In genomic region chr2:160406591-160407392, GRCh38 we compare ENCODE assay signal across 8 cellular contexts.
DNase-seq lines count a peak whose midpoint lies in the region; ATAC-seq and TF ChIP-seq lines count a peak whose summit lies in the region.

No MANE protein-coding gene starts in this region.

- peak overlapping the region; percentile 90 for H3K27ac Mint-ChIP-seq in CD4-positive, alpha-beta T cell
- peak overlapping the region; percentile 88 for H3K27ac Mint-ChIP-seq in activated naive CD8-positive, alpha-beta T cell treated with anti-CD3 and anti-CD28 coated beads, Interleukin-2, amount 10 ng/mL, durations not matched to agents 7 days and 5 days

- CTCF ChIA-PET in CD4-positive, alpha-beta T cell (lab: Charles Lee) = interaction anchor here (0.8 to 3.2 kb wide), 4 partner anchors 13 to 32 kb away, joined by 3 to 13 read pairs (median 4); no protein-coding TSS in a partner anchor

- H3K4me3 ChIP-seq in HUES48 (ENCODE audit: low read depth, low read length) = peak overlapping the region; percentile 80
- peak overlapping the region; percentile 91 for H3K4me3 ChIP-seq in SK-N-MC
- peak overlapping the region; percentile 79 to 97 (median 90) for H3K4me3 ChIP-seq in heart right ventricle
- peak overlapping the region; percentile 84 to 87 for H3K4me3 ChIP-seq in prostate gland
- peak overlapping the region; percentile 99 for H3K4me3 ChIP-seq in urinary bladder (ENCODE audit: low read depth, low read length)

- peak; percentile 57 to 87 (median 65) for DNase-seq in CD4-positive, alpha-beta T cell
- peak; percentile 34 for DNase-seq in SK-N-MC (ENCODE audit: low read depth, low spot score)
- DNase-seq in activated naive CD8-positive, alpha-beta T cell treated with anti-CD3 and anti-CD28 coated beads, Interleukin-2, amount 10 ng/mL, durations not matched to agents 7 days and 5 days = peak; percentile 75
- DNase-seq in heart right ventricle = peak; percentile 50 to 65
- peak; percentile 52 for DNase-seq in prostate gland (ENCODE audit: low spot score)

- intact Hi-C loops in CD4-positive, alpha-beta T cell (cut with DNase I, micrococcal nuclease) = loop anchor here (1.0 to 10.0 kb wide), 8 partner anchors 12 to 838 kb away; partner anchors contain the start of gene RBMS1 (in 2 of the 2)
- intact Hi-C loops in heart right ventricle (cut with DNase I) = loop anchor here in 7 of 10 donors (5.0 to 10.0 kb wide), 9 partner anchors 34 to 568 kb away; partner anchors contain the start of gene RBMS1 (in 2 of the 7)
- intact Hi-C loops in prostate gland (cut with DNase I) = loop anchor here (5.0 kb wide), 2 partner anchors 86 to 134 kb away; partner anchors contain the start of gene RBMS1

- no peaks in the 10 kb centered on the region for H3K36me3 ChIP-seq in HUES48 (ENCODE audit: control insufficient read depth, insufficient read depth, low read length)
- no peaks in the 10 kb centered on the region for H3K36me3 ChIP-seq in SK-N-MC (ENCODE audit: insufficient read depth, low read length)
- peaks cover 0 to 7% (median 0%) of the 10 kb centered on the region in 9 donors for H3K36me3 ChIP-seq in heart right ventricle
- no peaks in the 10 kb centered on the region for H3K36me3 ChIP-seq in prostate gland
- no peaks in the 10 kb centered on the region for H3K36me3 ChIP-seq in urinary bladder (ENCODE audit: insufficient read depth)

- 1% methylated on average over 39 of the region's 39 CpGs for WGBS in heart right ventricle, 2 donors
- WGBS in prostate gland = 1% methylated on average over 38 of the region's 39 CpGs
- WGBS in urinary bladder = under 1% methylated on average over 39 of the region's 39 CpGs

- H3K4me1 ChIP-seq in HUES48 (ENCODE audit: control insufficient read depth, insufficient read depth, low read length) (peaks cover 55% of the 10 kb centered on the region), heart right ventricle (peaks cover 4 to 82% (median 77%) of the 10 kb centered on the region in 9 donors), prostate gland (replicated peaks) (no peaks in the 10 kb centered on the region), urinary bladder (ENCODE audit: insufficient read depth) (no peaks in the 10 kb centered on the region)

- peaks cover 86% of the 10 kb centered on the region for H3K4me1 Mint-ChIP-seq in CD4-positive, alpha-beta T cell (ENCODE audit: low read depth)
- peaks cover 74% of the 10 kb centered on the region for H3K4me1 Mint-ChIP-seq in activated naive CD8-positive, alpha-beta T cell treated with anti-CD3 and anti-CD28 coated beads, Interleukin-2, amount 10 ng/mL, durations not matched to agents 7 days and 5 days

- no peaks in the 10 kb centered on the region for H3K9me3 ChIP-seq in CD4-positive, alpha-beta T cell (ENCODE audit: control insufficient read depth, low read length)
- no peaks in the 10 kb centered on the region for H3K9me3 ChIP-seq in HUES48 (ENCODE audit: control insufficient read depth, insufficient read depth, low read length)
- no peaks in the 10 kb centered on the region for H3K9me3 ChIP-seq in SK-N-MC (ENCODE audit: low read depth, low read length)
- no peaks in the 10 kb centered on the region for H3K9me3 ChIP-seq in heart right ventricle
- no peaks in the 10 kb centered on the region for H3K9me3 ChIP-seq in prostate gland

- POLR2A ChIA-PET in CD4-positive, alpha-beta T cell (lab: Charles Lee) = interaction anchor here (0.6 to 3.6 kb wide), 23 partner anchors 10 to 92 kb away, joined by 3 to 65 read pairs (median 4); no protein-coding TSS in a partner anchor
- POLR2A ChIA-PET in activated naive CD8-positive, alpha-beta T cell treated with anti-CD3 and anti-CD28 coated beads, Interleukin-2, amount 10 ng/mL, durations not matched to agents 7 days and 5 days (lab: Charles Lee) = interaction anchor here (0.7 to 3.0 kb wide), 12 partner anchors 8 to 86 kb away, joined by 3 to 23 read pairs (median 4); partner anchors contain the start of gene RBMS1

- TF ChIP-seq POLR2A in prostate gland (IDR thresholded peaks at IDR 0.05) = no peak

- no peak for TF ChIP-seq CTCF in CD4-positive, alpha-beta T cell (IDR thresholded peaks at IDR 0.05)
- peak in 1 of 9 donors; percentile 5 for TF ChIP-seq CTCF in heart right ventricle (IDR thresholded peaks at IDR 0.05)
- TF ChIP-seq CTCF in prostate gland (IDR thresholded peaks at IDR 0.05) = no peak

- H3K4me3 Mint-ChIP-seq in CD4-positive, alpha-beta T cell = peak overlapping the region; percentile 89
- peak overlapping the region; percentile 97 for H3K4me3 Mint-ChIP-seq in activated naive CD8-positive, alpha-beta T cell treated with anti-CD3 and anti-CD28 coated beads, Interleukin-2, amount 10 ng/mL, durations not matched to agents 7 days and 5 days

- H3K9me3 Mint-ChIP-seq in CD4-positive, alpha-beta T cell = no peaks in the 10 kb centered on the region
- H3K9me3 Mint-ChIP-seq in activated naive CD8-positive, alpha-beta T cell treated with anti-CD3 and anti-CD28 coated beads, Interleukin-2, amount 10 ng/mL, durations not matched to agents 7 days and 5 days = no peaks in the 10 kb centered on the region

- H3K9ac ChIP-seq in HUES48 (ENCODE audit: low read depth, low read length) (peak overlapping the region; percentile 64), SK-N-MC (ENCODE audit: insufficient read length) (peak overlapping the region; percentile 76)

- H3K27me3 ChIP-seq in CD4-positive, alpha-beta T cell (ENCODE audit: control insufficient read depth, insufficient read depth, low read length) = no peaks in the 10 kb centered on the region
- H3K27me3 ChIP-seq in HUES48 (ENCODE audit: control insufficient read depth, insufficient read depth, low read length) (peaks cover 43% of the 10 kb centered on the region), heart right ventricle (no peaks in the 10 kb centered on the region), prostate gland (replicated peaks; ENCODE audit: insufficient read depth) (no peaks in the 10 kb centered on the region)

- H3K27ac ChIP-seq in CD4-positive, alpha-beta T cell (ENCODE audit: low read depth, low read length) = peak overlapping the region; percentile 96
- H3K27ac ChIP-seq in HUES48 (ENCODE audit: low read depth, low read length) (peak overlapping the region; percentile 78), SK-N-MC (peak overlapping the region; percentile 22; the same call in 1 of the 2 replicates), heart right ventricle (peak overlapping the region; percentile 88 to 100 (median 96)), prostate gland (peak overlapping the region; percentile 83 to 85), urinary bladder (ENCODE audit: low read depth) (peak overlapping the region; percentile 97)

- peaks cover 30% of the 10 kb centered on the region for H3K36me3 Mint-ChIP-seq in CD4-positive, alpha-beta T cell (ENCODE audit: low read depth)
- H3K36me3 Mint-ChIP-seq in activated naive CD8-positive, alpha-beta T cell treated with anti-CD3 and anti-CD28 coated beads, Interleukin-2, amount 10 ng/mL, durations not matched to agents 7 days and 5 days = peaks cover 16% of the 10 kb centered on the region

- no peaks in the 10 kb centered on the region for H3K27me3 Mint-ChIP-seq in CD4-positive, alpha-beta T cell
- H3K27me3 Mint-ChIP-seq in activated naive CD8-positive, alpha-beta T cell treated with anti-CD3 and anti-CD28 coated beads, Interleukin-2, amount 10 ng/mL, durations not matched to agents 7 days and 5 days = no peaks in the 10 kb centered on the region

- ATAC-seq in CD4-positive, alpha-beta T cell (ENCODE audit: poor library complexity) = peak; percentile 84
- ATAC-seq in GM21360 (IDR thresholded peaks at IDR 0.05; ENCODE audit: unreplicated experiment) = peak; percentile 70
- ATAC-seq in activated naive CD8-positive, alpha-beta T cell treated with anti-CD3 and anti-CD28 coated beads, Interleukin-2, amount 10 ng/mL, durations not matched to agents 7 days and 5 days (ENCODE audit: low read depth) = peak; percentile 74
- peak; percentile 12 to 67 (median 52) for ATAC-seq in heart right ventricle

Comparison
In these comparisons a context has a peak if more than half of its experiments do, and no peak if none do; other contexts are left out.
1. Peak in every context shown above with its lines: DNase-seq, ATAC-seq, H3K4me3 ChIP-seq and H3K27ac ChIP-seq.
2. H3K27ac ChIP-seq: peak in every context shown above with its lines; median percentile 97 in urinary bladder; 96 in CD4-positive, alpha-beta T cell; 96 in heart right ventricle; 84 in prostate gland; 78 in HUES48; 22 in SK-N-MC.